Comparison of ENCODE assay signal across 13 cellular contexts in genomic region chr9:74117731-74118130, GRCh38.
A peak's percentile ranks its signal among the peaks of the same experiment; 100 is the strongest.
DNase-seq lines count a peak whose midpoint lies in the region; ATAC-seq and TF ChIP-seq lines count a peak whose summit lies in the region.
"Had no signal": no experiment of that assay in that cellular context is flagged by ENCODE, and none has a peak within 500 bp of the region (broad histone marks: within the 10 kb centered on the region; RNA-seq: fewer than 3 reads in every experiment).

No MANE protein-coding gene starts in this region.

- no peak overlapping the region for H3K4me3 ChIP-seq in retinal pigment epithelial cell (ENCODE audit: low read length)
- H3K4me3 ChIP-seq: A549 had no signal

- no peak for TF ChIP-seq CTCF in retinal pigment epithelial cell (conservative IDR thresholded peaks at IDR 0.05; ENCODE audit: low read depth, low read length)

- no peak for ATAC-seq in HG03460 (IDR thresholded peaks at IDR 0.05; ENCODE audit: unreplicated experiment)
- no peak for ATAC-seq in GM19023 (IDR thresholded peaks at IDR 0.05; ENCODE audit: unreplicated experiment)
- no peak for ATAC-seq in GM19035 (IDR thresholded peaks at IDR 0.05; ENCODE audit: unreplicated experiment)
- ATAC-seq: A549 had no signal

- peak; percentile 54 for DNase-seq in HCEC 1CT
- peak; percentile 60 for DNase-seq in astrocyte of the hippocampus (ENCODE audit: low read depth, low spot score)
- DNase-seq in iris pigment epithelial cell (ENCODE audit: low read depth) = peak; percentile 60
- peak; percentile 98 for DNase-seq in retinal pigment epithelial cell (ENCODE audit: low read depth)
- DNase-seq: EL, NCI-H1092, NCI-H146, NCI-H2081, NCI-H774 had no signal
